In genomic region chr4:107709916-107710315, GRCh38 we compare ENCODE assay signal across 13 cellular contexts. TPM values are rescaled to one million over a fixed set of nuclear protein-coding genes. Genes with fewer than 3 reads are reported as not detected.
DNase-seq lines count a peak whose midpoint lies in the region; ATAC-seq and TF ChIP-seq lines count a peak whose summit lies in the region.
"Had no signal": no experiment of that assay in that cellular context is flagged by ENCODE, and none has a peak within 500 bp of the region (broad histone marks: within the 10 kb centered on the region; RNA-seq: fewer than 3 reads in every experiment).

No MANE protein-coding gene starts in this region.

- no peak overlapping the region for H3K27ac ChIP-seq in breast epithelium
- H3K27ac ChIP-seq in MM.1S (ENCODE audit: low read length) = no peak overlapping the region
- H3K27ac ChIP-seq: prostate gland had no signal

- in situ Hi-C loops in ACHN (cut with HindIII; ENCODE audit: low pct_ligation_motif_present, low pct_unique_long_range_greater_than_20kb, low sequenced_read_pairs) = no loop called here

- H3K4me1 ChIP-seq in breast epithelium (no peaks in the 10 kb centered on the region), MM.1S (ENCODE audit: low read length) (no peaks in the 10 kb centered on the region)
- H3K4me1 ChIP-seq: prostate gland had no signal

- intact Hi-C loops in MCF 10A (cut with micrococcal nuclease) = no loop called here
- intact Hi-C loops in breast epithelium (cut with DNase I; ENCODE audit: low total_unique reads) = no loop called here

- H3K4me3 Mint-ChIP-seq in MCF 10A (ENCODE audit: unreplicated experiment) = no peak overlapping the region

- POLR2A ChIA-PET in MCF 10A (lab: Yijun Ruan, JAX) = interaction anchor here (0.5 to 2.8 kb wide), 3 partner anchors 10 to 1356 kb away, joined by 3 to 15 read pairs (median 4); partner anchors contain the start of gene PAPSS1

- no peaks in the 10 kb centered on the region for H3F3A ChIP-seq in MM.1S (ENCODE audit: insufficient read depth, low read length)

- H3K27me3 Mint-ChIP-seq in MCF 10A (ENCODE audit: insufficient read depth, unreplicated experiment) = no peaks in the 10 kb centered on the region

- H3K79me2 ChIP-seq in MM.1S (ENCODE audit: low read length) = peaks cover 87% of the 10 kb centered on the region

- H3K4me3 ChIP-seq in breast epithelium (no peak overlapping the region), MM.1S (ENCODE audit: low read length) (no peak overlapping the region)
- H3K4me3 ChIP-seq: prostate gland had no signal

- ATAC-seq in esophagus mucosa (peak; percentile 60), GM19328 (IDR thresholded peaks at IDR 0.05; ENCODE audit: unreplicated experiment) (no peak), GM21576 (IDR thresholded peaks at IDR 0.05; ENCODE audit: unreplicated experiment) (no peak)

- no peak for TF ChIP-seq CTCF in MCF 10A (IDR thresholded peaks at IDR 0.05; ENCODE audit: unreplicated experiment)
- no peak for TF ChIP-seq CTCF in breast epithelium (IDR thresholded peaks at IDR 0.05)
- TF ChIP-seq CTCF in MM.1S (IDR thresholded peaks at IDR 0.05; ENCODE audit: low read length) = no peak

- no TSS peak for BruUV-seq in MCF 10A (replicated peaks; lab: Mats Ljungman, UMichigan)

- H3K36me3 ChIP-seq in breast epithelium = no peaks in the 10 kb centered on the region
- H3K36me3 ChIP-seq in MM.1S (replicated peaks; ENCODE audit: insufficient read depth, low read length) = no peaks in the 10 kb centered on the region
- H3K36me3 ChIP-seq: prostate gland had no signal

- DNase-seq in MCF 10A (ENCODE audit: unreplicated experiment) = peak; percentile 27
- DNase-seq in breast epithelium (ENCODE audit: low spot score in 2 of 2) = no peak
- DNase-seq in RPMI7951 (ENCODE audit: low read depth) = peak; percentile 19
- DNase-seq in ACHN = no peak
- no peak for DNase-seq in MM.1S
- DNase-seq: midbrain; NCI-H1417; stimulated activated CD4-positive, alpha-beta T cell treated with anti-CD3 and anti-CD28 coated beads, Interleukin-4, amount 100 ng/mL, for 4 hours; T-helper 2 cell had no signal

- peaks cover 23% of the 10 kb centered on the region for H3K4me1 Mint-ChIP-seq in MCF 10A (ENCODE audit: insufficient read depth, unreplicated experiment)

- H3K9ac ChIP-seq in MM.1S (ENCODE audit: low read length) = no peak overlapping the region

- no peak overlapping the region for H3K4me2 ChIP-seq in MM.1S (ENCODE audit: low read depth, low read length)

- H3K27ac Mint-ChIP-seq in MCF 10A (ENCODE audit: low read depth, unreplicated experiment) = peak overlapping the region; percentile 19

- H2AFZ ChIP-seq in MM.1S (ENCODE audit: low read length) = no peak overlapping the region

- CTCF ChIA-PET in MCF 10A (lab: Yijun Ruan, JAX) = interaction anchor here (0.6 to 0.9 kb wide), 2 partner anchors 13 to 241 kb away, joined by 3 read pairs; no protein-coding TSS in a partner anchor

- H4K20me1 ChIP-seq in MM.1S (ENCODE audit: insufficient read depth, low read length) = no peaks in the 10 kb centered on the region

- H3K27me3 ChIP-seq in breast epithelium (no peaks in the 10 kb centered on the region), MM.1S (replicated peaks; ENCODE audit: insufficient read depth, low read length) (no peaks in the 10 kb centered on the region)

- H3K9me2 ChIP-seq in MM.1S (replicated peaks; ENCODE audit: insufficient read depth, low read length) = no peaks in the 10 kb centered on the region

- H3K9me3 Mint-ChIP-seq in MCF 10A (ENCODE audit: unreplicated experiment) = peaks cover 13% of the 10 kb centered on the region

- peaks cover 14% of the 10 kb centered on the region for H3K36me3 Mint-ChIP-seq in MCF 10A (ENCODE audit: insufficient read depth, unreplicated experiment)

- TF ChIP-seq POLR2A in breast epithelium (IDR thresholded peaks at IDR 0.05) = no peak

- peaks cover 21 to 34% of the 10 kb centered on the region in 2 donors for H3K9me3 ChIP-seq in breast epithelium
- no peaks in the 10 kb centered on the region for H3K9me3 ChIP-seq in MM.1S (replicated peaks; ENCODE audit: insufficient read depth, low read length)
- H3K9me3 ChIP-seq: prostate gland had no signal

RNA-seq across cellular contexts. Expression of gene PAPSS1, which starts 10.1 kb away (rescaled TPM):
- total RNA-seq in MCF 10A (2022) (58.7 and 63.9 TPM in 2 replicates), breast epithelium (10 to 100 TPM; 40.6 to 65.7 (median 44.2) TPM), esophagus mucosa (37.5 TPM)
- 46.7 and 52.1 TPM in 2 replicates for total RNA-seq in RPMI7951 (2014; rRNA removed; shearing (Covaris generic))

Comparison
In these comparisons a context has a peak if more than half of its experiments do, and no peak if none do; other contexts are left out.
1. DNase-seq: peak in MCF 10A (single experiment) and RPMI7951 (single experiment); none in breast epithelium (0 of 2), ACHN (single experiment) and MM.1S (single experiment).